In the genomic region with DNA sequence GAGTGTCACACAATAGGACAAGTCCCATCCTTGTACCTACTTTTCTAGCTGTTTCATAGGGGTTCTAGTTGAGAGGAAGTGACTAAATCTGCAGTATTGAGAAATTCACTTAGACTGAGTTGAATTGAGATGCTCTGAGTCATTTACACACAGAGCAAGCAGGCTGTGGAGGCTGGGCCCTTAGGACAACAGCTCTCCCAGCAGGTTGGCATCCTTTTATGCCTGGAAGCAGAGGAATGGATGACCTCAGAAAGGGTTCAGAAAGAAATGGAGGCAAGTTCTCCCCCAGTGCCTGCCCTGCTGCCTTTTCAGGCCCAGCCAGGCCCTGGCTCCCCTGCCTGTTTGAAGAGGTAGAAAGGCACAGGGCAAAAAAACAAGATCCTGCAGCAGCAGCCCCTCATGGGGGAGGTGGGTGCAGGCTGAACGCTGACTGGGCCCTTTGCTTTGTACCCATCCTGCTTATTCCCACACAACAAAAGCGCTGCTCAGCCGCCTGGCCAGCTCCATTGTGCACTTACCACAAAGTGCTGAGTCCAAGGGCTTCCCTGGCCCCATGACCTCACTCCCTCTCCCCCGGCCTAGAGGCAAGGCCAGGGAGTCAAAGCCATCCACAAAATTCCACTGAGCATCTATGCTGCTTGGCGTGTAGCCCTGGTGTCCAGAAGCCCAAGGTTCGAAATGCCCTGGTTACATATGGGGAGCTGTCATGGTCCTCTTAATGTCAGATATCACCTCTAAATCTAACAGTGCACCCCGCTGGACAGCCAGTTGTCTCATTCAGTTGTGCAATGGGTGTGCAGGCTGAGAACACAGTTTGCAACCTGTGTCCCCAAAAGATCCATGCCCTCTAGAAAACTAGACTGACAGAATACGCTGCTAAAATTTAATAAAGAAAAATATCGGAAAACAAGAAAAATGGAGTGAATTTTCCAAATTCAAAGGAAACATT, we compare ENCODE assay signal across 8 cellular contexts. TPM values are rescaled to one million over a fixed set of nuclear protein-coding genes. Genes with fewer than 3 reads are reported as not detected.
DNase-seq lines count a peak whose midpoint lies in the region; ATAC-seq and TF ChIP-seq lines count a peak whose summit lies in the region.

No MANE protein-coding gene starts in this region.

- ATAC-seq in Panc1 (peak; percentile 97), GM21526 (IDR thresholded peaks at IDR 0.05; ENCODE audit: low FRiP score, unreplicated experiment) (no peak)

- H3K9me3 ChIP-seq in Panc1 (ENCODE audit: control insufficient read depth, insufficient read depth, low read depth, low read length) (no peaks in the 10 kb centered on the region), endodermal cell (ENCODE audit: control insufficient read depth, low read length) (no peaks in the 10 kb centered on the region)

- no peaks in the 10 kb centered on the region for H3K27me3 Mint-ChIP-seq in endodermal cell (ENCODE audit: insufficient read depth)
- H3K27me3 Mint-ChIP-seq in neural crest cell (ENCODE audit: low read depth): no peaks in the 10 kb centered on the region

- no peak for TF ChIP-seq CTCF in Panc1 (IDR thresholded peaks at IDR 0.05)
- peak; percentile 24 for TF ChIP-seq CTCF in endodermal cell (conservative IDR thresholded peaks at IDR 0.05)
- no peak for TF ChIP-seq CTCF in neural crest cell (conservative IDR thresholded peaks at IDR 0.05)

- H3K4me3 Mint-ChIP-seq in endodermal cell: no peak overlapping the region
- peak overlapping the region; percentile 52 for H3K4me3 Mint-ChIP-seq in neural crest cell

- POLR2A ChIA-PET in Panc1 (lab: Charles Lee): interaction anchor here (1.5 kb wide), 1 partner anchor 9 kb away, joined by 6 read pairs; no protein-coding TSS in a partner anchor

- H3K36me3 Mint-ChIP-seq in endodermal cell (ENCODE audit: low read depth): no peaks in the 10 kb centered on the region
- H3K36me3 Mint-ChIP-seq in neural crest cell (ENCODE audit: low read depth): no peaks in the 10 kb centered on the region

- H3K27me3 ChIP-seq in Panc1 (ENCODE audit: control insufficient read depth, insufficient read depth, low read length) (no peaks in the 10 kb centered on the region), endodermal cell (ENCODE audit: control insufficient read depth, insufficient read depth, low read length, poor library complexity, severe bottlenecking) (no peaks in the 10 kb centered on the region)

- H3K27ac Mint-ChIP-seq in endodermal cell: peak overlapping the region; percentile 36
- H3K27ac Mint-ChIP-seq in neural crest cell (ENCODE audit: unreplicated experiment): peak overlapping the region; percentile 97

- intact Hi-C loops in Panc1 (cut with micrococcal nuclease; ENCODE audit: unreplicated experiment): no loop called here

- no peaks in the 10 kb centered on the region for H3K36me3 ChIP-seq in Panc1 (ENCODE audit: control insufficient read depth, insufficient read depth, low read length)
- no peaks in the 10 kb centered on the region for H3K36me3 ChIP-seq in endodermal cell (ENCODE audit: control insufficient read depth, insufficient read depth, low read length)

- H3K27ac ChIP-seq in Panc1 (ENCODE audit: low read length) (peak overlapping the region; percentile 74), endodermal cell (ENCODE audit: low read depth, low read length) (peak overlapping the region; percentile 98)

- in situ Hi-C loops in Panc1 (cut with HindIII; ENCODE audit: low pct_unique_long_range_greater_than_20kb, low sequenced_read_pairs): no loop called here

- CTCF ChIA-PET in Panc1 (lab: Charles Lee): interaction anchor here (0.6 to 2.8 kb wide), 7 partner anchors 11 to 515 kb away, joined by 3 to 7 read pairs (median 4); no protein-coding TSS in a partner anchor

- peak; percentile 61 for DNase-seq in activated CD8-positive, alpha-beta memory T cell treated with anti-CD3 and anti-CD28 coated beads, Interleukin-2, amount 50 U/mL, for 48 hours
- DNase-seq in activated CD8-positive, alpha-beta memory T cell treated with anti-CD3 and anti-CD28 coated beads, Interleukin-2, amount 50 U/mL, for 4 hours: no peak
- peak; percentile 80 for DNase-seq in Panc1 (ENCODE audit: low read depth, low spot score)
- peak; percentile 88 for DNase-seq in endodermal cell
- peak; percentile 51 for DNase-seq in neural crest cell (ENCODE audit: low read depth, low spot score)
- DNase-seq in effector CD8-positive, alpha-beta T cell (lab: John Stamatoyannopoulos, UW): no peak
- DNase-seq in GDM1 (lab: John Stamatoyannopoulos, UW): no peak

- BruUV-seq in Panc1 (replicated peaks; lab: Mats Ljungman, UMichigan): no TSS peak

- WGBS in endodermal cell (ENCODE audit: insufficient coverage in 1 of 2, insufficient read length in 1 of 2), 2 experiments: 72 to 76% methylated on average over 8 to 9 of the region's 9 CpGs

- H3K4me1 Mint-ChIP-seq in endodermal cell (peaks cover 5% of the 10 kb centered on the region), neural crest cell (peaks cover 38% of the 10 kb centered on the region)

- H3K4me1 ChIP-seq in Panc1 (ENCODE audit: control insufficient read depth, insufficient read depth, low read length) (peaks cover 19% of the 10 kb centered on the region), endodermal cell (ENCODE audit: control insufficient read depth, insufficient read depth, low read length) (peaks cover 4% of the 10 kb centered on the region)

- H3K4me3 ChIP-seq in Panc1 (ENCODE audit: low read depth in 2 of 2, low read length in 2 of 2): no peak overlapping the region
- H3K4me3 ChIP-seq in endodermal cell (ENCODE audit: low read length): no peak overlapping the region

- H3K9me3 Mint-ChIP-seq in endodermal cell (no peaks in the 10 kb centered on the region), neural crest cell (no peaks in the 10 kb centered on the region)

- no peak overlapping the region for H3K9ac ChIP-seq in endodermal cell (ENCODE audit: extremely low read depth, low read length, poor library complexity, severe bottlenecking)

RNA-seq across cellular contexts. Expression of gene CRYBA1, which starts 5.4 kb away (rescaled TPM):
- total RNA-seq in Panc1 (2021; ENCODE audit: unreplicated experiment) (not detected), endodermal cell (not detected), neural crest cell (1.9 and 2.4 TPM in 2 replicates)
- polyA plus RNA-seq in Panc1 (2012; ENCODE audit: insufficient read length): not detected
- polyA plus RNA-seq in endodermal cell (2013, experiment 1 of 2): 0.50 TPM
- not detected for polyA plus RNA-seq in endodermal cell (2013, experiment 2 of 2)

RNA-seq across cellular contexts. Expression of gene NUFIP2, which starts 52.7 kb away (rescaled TPM):
- total RNA-seq in Panc1 (2021; ENCODE audit: unreplicated experiment) (106 TPM), endodermal cell (100 to 1,000 TPM in 1 of 2 donors, 10 to 100 TPM in 1; 92.9 to 104 TPM), neural crest cell (61.7 and 72.1 TPM in 2 replicates)
- polyA plus RNA-seq in Panc1 (2012; ENCODE audit: insufficient read length): 71.0 TPM
- polyA plus RNA-seq in endodermal cell (2013, experiment 1 of 2): 42.0 TPM
- polyA plus RNA-seq in endodermal cell (2013, experiment 2 of 2): 36.1 TPM

Comparison
In these comparisons a context has a peak if more than half of its experiments do, and no peak if none do; other contexts are left out.
1. DNase-seq: peak in activated CD8-positive, alpha-beta memory T cell treated with anti-CD3 and anti-CD28 coated beads, Interleukin-2, amount 50 U/mL, for 48 hours (single experiment), Panc1 (single experiment), endodermal cell (single experiment) and neural crest cell (single experiment); none in activated CD8-positive, alpha-beta memory T cell treated with anti-CD3 and anti-CD28 coated beads, Interleukin-2, amount 50 U/mL, for 4 hours (single experiment), effector CD8-positive, alpha-beta T cell (single experiment) and GDM1 (single experiment).